8 cellular contexts compared by ENCODE assay signal in genomic region chr10:80461208-80462183, GRCh38. TPM values are rescaled to one million over a fixed set of nuclear protein-coding genes. Genes with fewer than 3 reads are reported as not detected.
A peak's percentile ranks its signal among the peaks of the same experiment; 100 is the strongest.
DNase-seq lines count a peak whose midpoint lies in the region; ATAC-seq and TF ChIP-seq lines count a peak whose summit lies in the region.

No MANE protein-coding gene starts in this region.

- H3K36me3 ChIP-seq in MG63: no peaks in the 10 kb centered on the region

- H3K36me3 Mint-ChIP-seq in HFFc6 (ENCODE audit: low read depth) (peaks cover under 1% of the 10 kb centered on the region; the same call in 1 of the 2 replicates), T-helper 17 cell (ENCODE audit: low read depth) (peaks cover 10% of the 10 kb centered on the region)

- ATAC-seq in T-helper 17 cell (no peak), sciatic nerve (no peak), HG02870 (IDR thresholded peaks at IDR 0.05; ENCODE audit: unreplicated experiment) (no peak)

- H3K27me3 ChIP-seq in MG63: no peaks in the 10 kb centered on the region

- no peaks in the 10 kb centered on the region for H3K9me3 Mint-ChIP-seq in HFFc6

- DNase-seq in HFFc6 (no peak), T-helper 17 cell (no peak), fibroblast of mammary gland (ENCODE audit: low read depth) (peak; percentile 53), sciatic nerve (ENCODE audit: low spot score) (peak; percentile 54), DMS153 treated with DMSO at 0.1 percent for 48 hours (lab: John Stamatoyannopoulos, UW; ENCODE audit: unreplicated experiment) (no peak), MG63 (no peak), Kasumi-1 (lab: John Stamatoyannopoulos, UW) (no peak)

- peaks cover 94% of the 10 kb centered on the region for H3K4me1 Mint-ChIP-seq in HFFc6 (ENCODE audit: low read depth)
- peaks cover 83% of the 10 kb centered on the region for H3K4me1 Mint-ChIP-seq in T-helper 17 cell

- H3K27ac Mint-ChIP-seq in HFFc6 (peak overlapping the region; percentile 90), T-helper 17 cell (peak overlapping the region; percentile 100)

- H3K9me3 ChIP-seq in T-helper 17 cell (ENCODE audit: control insufficient read depth, low read length, poor library complexity, severe bottlenecking) (no peaks in the 10 kb centered on the region), MG63 (no peaks in the 10 kb centered on the region)

- intact Hi-C loops in sciatic nerve (cut with DNase I): loop anchor here (5.0 kb wide), 1 partner anchor 36 kb away; no protein-coding TSS in a partner anchor

- no peak for TF ChIP-seq CTCF in HFFc6 (IDR thresholded peaks at IDR 0.05)
- TF ChIP-seq CTCF in fibroblast of mammary gland (conservative IDR thresholded peaks at IDR 0.05; ENCODE audit: control insufficient read depth, insufficient read depth, low read depth, low read length): no peak

- H3K4me3 ChIP-seq in fibroblast of mammary gland (ENCODE audit: control insufficient read depth, low read depth, low read length) (no peak overlapping the region), MG63 (no peak overlapping the region)

- H3K27me3 Mint-ChIP-seq in HFFc6 (ENCODE audit: insufficient read depth): peaks cover 2% of the 10 kb centered on the region; the same call in 1 of the 2 replicates
- no peaks in the 10 kb centered on the region for H3K27me3 Mint-ChIP-seq in T-helper 17 cell

- H3K4me3 Mint-ChIP-seq in HFFc6 (peak overlapping the region; percentile 82), T-helper 17 cell (peak overlapping the region; percentile 97)

RNA-seq across cellular contexts. Expression of gene TSPAN14, which starts 7.4 kb away (rescaled TPM):
- 10 to 100 TPM; 72.9 to 96.2 (median 84.5) TPM for total RNA-seq in HFFc6 (2021; fragmentation: NEBNext Ultra II Directional; extraction: Animal tissue kit (Norgen Biotek cat#: 25700))
- total RNA-seq in T-helper 17 cell (100 to 1,000 TPM; 118 to 139 TPM), sciatic nerve (103 TPM)
- total RNA-seq in MG63 (2014; rRNA removed; shearing (Covaris generic); ENCODE audit: low replicate concordance): 6.6 and 10.0 TPM in 2 replicates

RNA-seq across cellular contexts. Expression of gene PRXL2A, which starts 53.1 kb away (rescaled TPM):
- total RNA-seq in HFFc6 (2021; fragmentation: NEBNext Ultra II Directional; extraction: Animal tissue kit (Norgen Biotek cat#: 25700)): under 1 TPM in 3 of 6 experiments, not detected in 3; 0.15 to 0.52 (median 0.28) TPM
- total RNA-seq in T-helper 17 cell (1 to 10 TPM in 1 of 2 donors, under 1 TPM in 1; 0.94 to 1.5 TPM), sciatic nerve (117 TPM)
- total RNA-seq in MG63 (2014; rRNA removed; shearing (Covaris generic); ENCODE audit: low replicate concordance): 1.4 and 2.6 TPM in 2 replicates

Comparison
In these comparisons a context has a peak if more than half of its experiments do, and no peak if none do; other contexts are left out.
1. DNase-seq: peak in fibroblast of mammary gland (single experiment) and sciatic nerve (single experiment); none in HFFc6 (single experiment), T-helper 17 cell (0 of 3), DMS153 treated with DMSO at 0.1 percent for 48 hours (single experiment), MG63 (single experiment) and Kasumi-1 (0 of 2).
2. RNA of gene PRXL2A, which starts 53.1 kb away (total RNA-seq): 117 TPM in sciatic nerve (single experiment); 1.4 to 2.6 TPM in MG63, 0.94 to 1.5 TPM in T-helper 17 cell and 0.15 to 0.52 TPM in HFFc6; every median in the first group is over 10 times any median in the second.